Comparison of ENCODE assay signal across 8 cellular contexts in the genomic region with DNA sequence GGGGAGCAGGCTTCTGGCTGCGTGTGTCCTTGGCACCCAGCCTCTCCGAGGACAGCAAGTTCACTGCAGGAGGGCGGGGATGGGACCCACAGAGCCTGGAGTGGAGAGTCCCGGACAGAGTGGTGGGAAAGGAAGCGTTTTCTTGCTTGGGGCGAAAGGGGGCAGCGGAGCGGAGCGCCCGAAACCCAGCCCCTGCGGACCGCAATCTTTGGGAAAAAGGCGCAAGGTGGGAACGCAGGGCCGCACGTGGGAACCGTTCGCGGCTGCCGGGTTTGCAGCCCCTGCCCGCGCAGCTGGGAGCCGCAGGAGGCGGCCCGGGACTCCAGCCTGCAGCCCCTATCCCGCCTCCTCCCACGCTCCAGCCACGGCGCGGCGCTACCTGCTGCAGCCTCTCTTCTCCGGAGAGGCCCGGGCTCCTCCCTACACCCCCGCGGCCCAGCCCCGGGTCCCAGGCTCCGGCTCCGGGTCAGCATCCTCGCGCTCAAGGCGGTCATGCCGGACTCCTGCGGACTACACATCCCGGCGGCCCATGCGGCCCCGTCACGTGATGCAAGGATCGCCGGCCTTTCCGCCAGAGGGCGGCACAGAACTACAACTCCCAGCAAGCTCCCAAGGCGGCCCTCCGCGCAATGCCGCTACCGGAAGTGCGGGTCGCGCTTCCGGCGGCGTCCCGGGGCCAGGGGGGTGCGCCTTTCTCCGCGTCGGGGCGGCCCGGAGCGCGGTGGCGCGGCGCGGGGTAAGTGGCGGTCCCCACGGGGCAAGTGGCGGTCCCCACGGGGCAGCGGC. TPM values are rescaled to one million over a fixed set of nuclear protein-coding genes. Genes with fewer than 3 reads are reported as not detected.
A peak's percentile ranks its signal among the peaks of the same experiment; 100 is the strongest.
DNase-seq lines count a peak whose midpoint lies in the region; ATAC-seq and TF ChIP-seq lines count a peak whose summit lies in the region.

Gene NTHL1 (minus strand): TSS at position 505 of the 786 bp plus-strand sequence. CDS start 11 bp downstream, at position 494.
Gene TSC2 (plus strand): TSS at position 656 of the 786 bp plus-strand sequence. CDS start 631 bp downstream, outside the sequence.

- H3K4me3 ChIP-seq in DOHH2 (ENCODE audit: low read length) (peak within 1 kb of the TSS; percentile 96), KMS-11 (IDR thresholded peaks at IDR 0.05; ENCODE audit: insufficient read depth, low read depth, low read length) (peak within 1 kb of the TSS; percentile 49), fibroblast of lung (replicated peaks in 1 of 4; ENCODE audit: control extremely low read depth in 1 of 4, insufficient read depth in 1 of 4, low read depth in 3 of 4, low read length in 4 of 4) (peak within 1 kb of the TSS; percentile 68 to 90 (median 79))

- POLR2A ChIA-PET in naive thymus-derived CD8-positive, alpha-beta T cell (lab: Charles Lee), result interaction anchor here (0.6 to 2.5 kb wide), 15 partner anchors 9 to 158 kb away, joined by 3 to 36 read pairs (median 4); partner anchors contain the start of genes MLST8, PKD1, RPS2 and TBL3

- H3K27ac ChIP-seq in DOHH2 (ENCODE audit: low read depth, low read length) (no peak within 1 kb of the TSS), KMS-11 (peak within 1 kb of the TSS; percentile 4; the same call in 1 of the 2 replicates), fibroblast of lung (ENCODE audit: insufficient read depth, low read length) (peak within 1 kb of the TSS; percentile 19)

- TF ChIP-seq CTCF in DOHH2 (IDR thresholded peaks at IDR 0.05; ENCODE audit: low read depth, low read length, poor library complexity, severe bottlenecking) (no peak), KMS-11 (conservative IDR thresholded peaks at IDR 0.05; ENCODE audit: low read depth, low read length) (peak; percentile 55), fibroblast of lung (conservative IDR thresholded peaks at IDR 0.05 in 1 of 2, IDR thresholded peaks at IDR 0.05 in 1 of 2; ENCODE audit: low read depth in 1 of 2, low read length in 2 of 2) (peak; percentile 35 to 39)

- H2AFZ ChIP-seq in KMS-11 (ENCODE audit: low read depth) (peak within 1 kb of the TSS; percentile 81), fibroblast of lung (ENCODE audit: low read length) (peak within 1 kb of the TSS; percentile 43)

- peaks cover 28% of the 10 kb centered on the region for H3K79me2 ChIP-seq in DOHH2 (ENCODE audit: control insufficient read depth, low read length)
- peaks cover 18% of the 10 kb centered on the region; the same call in 1 of the 2 replicates for H3K79me2 ChIP-seq in KMS-11 (ENCODE audit: insufficient read depth, low read depth)
- peaks cover 13% of the 10 kb centered on the region for H3K79me2 ChIP-seq in fibroblast of lung (ENCODE audit: control insufficient read depth, insufficient read depth, low read length)

- intact Hi-C loops in activated T-helper 1 cell treated with anti-CD3 and anti-CD28 coated beads, Interleukin-12 subunit alpha, Interleukin-12 subunit beta, Interleukin-2, Interleukin-4 antibody, amounts not matched to agents 30 ng/mL and 10 ng/mL and 1 ng/mL, durations not matched to agents 14 hours and 24 hours and 36 hours (cut with micrococcal nuclease), result loop anchor here (1.0 to 10.0 kb wide), 8 partner anchors 24 to 623 kb away; partner anchors contain the start of genes MLST8, TRAF7, UQCC4 and ZNF598

- H3K9me3 ChIP-seq in DOHH2 (ENCODE audit: control insufficient read depth, insufficient read depth, low read length) (no peaks in the 10 kb centered on the region), fibroblast of lung (ENCODE audit: control insufficient read depth, insufficient read depth, low read depth, low read length) (no peaks in the 10 kb centered on the region)

- peak within 1 kb of the TSS; percentile 100 for H3K4me2 ChIP-seq in DOHH2 (ENCODE audit: low read length)
- H3K4me2 ChIP-seq in KMS-11, result peak within 1 kb of the TSS; percentile 78
- H3K4me2 ChIP-seq in fibroblast of lung (ENCODE audit: extremely low read depth, insufficient read depth, low read length), result peak within 1 kb of the TSS; percentile 99

- peak within 1 kb of the TSS; percentile 61 for H3K9ac ChIP-seq in KMS-11
- H3K9ac ChIP-seq in fibroblast of lung (ENCODE audit: insufficient read depth, low read length), result peak within 1 kb of the TSS; percentile 69

- H3K4me1 Mint-ChIP-seq in activated T-helper 1 cell treated with anti-CD3 and anti-CD28 coated beads, Interleukin-12 subunit alpha, Interleukin-12 subunit beta, Interleukin-2, Interleukin-4 antibody, amounts not matched to agents 30 ng/mL and 10 ng/mL and 1 ng/mL, durations not matched to agents 14 hours and 24 hours and 36 hours (ENCODE audit: low read depth), result peaks cover 21% of the 10 kb centered on the region
- peaks cover 9 to 30% (median 21%) of the 10 kb centered on the region in 4 donors for H3K4me1 Mint-ChIP-seq in naive thymus-derived CD8-positive, alpha-beta T cell

- H3K36me3 Mint-ChIP-seq in activated T-helper 1 cell treated with anti-CD3 and anti-CD28 coated beads, Interleukin-12 subunit alpha, Interleukin-12 subunit beta, Interleukin-2, Interleukin-4 antibody, amounts not matched to agents 30 ng/mL and 10 ng/mL and 1 ng/mL, durations not matched to agents 14 hours and 24 hours and 36 hours (ENCODE audit: low read depth), result peaks cover 12% of the 10 kb centered on the region
- H3K36me3 Mint-ChIP-seq in naive thymus-derived CD8-positive, alpha-beta T cell, result peaks cover 0 to 16% (median 0%) of the 10 kb centered on the region in 3 donors

- H3K9me3 Mint-ChIP-seq in activated T-helper 1 cell treated with anti-CD3 and anti-CD28 coated beads, Interleukin-12 subunit alpha, Interleukin-12 subunit beta, Interleukin-2, Interleukin-4 antibody, amounts not matched to agents 30 ng/mL and 10 ng/mL and 1 ng/mL, durations not matched to agents 14 hours and 24 hours and 36 hours, result no peaks in the 10 kb centered on the region
- H3K9me3 Mint-ChIP-seq in naive thymus-derived CD8-positive, alpha-beta T cell, result no peaks in the 10 kb centered on the region

- H3K27me3 Mint-ChIP-seq in activated T-helper 1 cell treated with anti-CD3 and anti-CD28 coated beads, Interleukin-12 subunit alpha, Interleukin-12 subunit beta, Interleukin-2, Interleukin-4 antibody, amounts not matched to agents 30 ng/mL and 10 ng/mL and 1 ng/mL, durations not matched to agents 14 hours and 24 hours and 36 hours (ENCODE audit: insufficient read depth), result no peaks in the 10 kb centered on the region
- H3K27me3 Mint-ChIP-seq in naive thymus-derived CD8-positive, alpha-beta T cell, result no peaks in the 10 kb centered on the region

- no peaks in the 10 kb centered on the region for H3K9me2 ChIP-seq in DOHH2 (replicated peaks; ENCODE audit: control insufficient read depth, low read length)

- peaks cover 15% of the 10 kb centered on the region for H3K36me3 ChIP-seq in DOHH2 (ENCODE audit: control insufficient read depth, low read length)
- H3K36me3 ChIP-seq in KMS-11 (ENCODE audit: insufficient read depth), result peaks cover 4% of the 10 kb centered on the region; the same call in 1 of the 2 replicates
- H3K36me3 ChIP-seq in fibroblast of lung (ENCODE audit: control insufficient read depth, insufficient read depth, low read length), result no peaks in the 10 kb centered on the region

- peak within 1 kb of the TSS; percentile 93 for H3K4me3 Mint-ChIP-seq in activated T-helper 1 cell treated with anti-CD3 and anti-CD28 coated beads, Interleukin-12 subunit alpha, Interleukin-12 subunit beta, Interleukin-2, Interleukin-4 antibody, amounts not matched to agents 30 ng/mL and 10 ng/mL and 1 ng/mL, durations not matched to agents 14 hours and 24 hours and 36 hours
- H3K4me3 Mint-ChIP-seq in naive thymus-derived CD8-positive, alpha-beta T cell, result peak within 1 kb of the TSS; percentile 85 to 96 (median 93)

- H3K27me3 ChIP-seq in DOHH2 (ENCODE audit: control insufficient read depth, low read length) (no peaks in the 10 kb centered on the region), KMS-11 (ENCODE audit: insufficient read depth, low read depth) (no peaks in the 10 kb centered on the region), fibroblast of lung (ENCODE audit: control insufficient read depth, insufficient read depth, low read length) (no peaks in the 10 kb centered on the region)

- H4K20me1 ChIP-seq in DOHH2 (ENCODE audit: control insufficient read depth, insufficient read depth, low read depth, low read length) (no peaks in the 10 kb centered on the region), KMS-11 (ENCODE audit: insufficient read depth) (no peaks in the 10 kb centered on the region), fibroblast of lung (ENCODE audit: control insufficient read depth, extremely low read depth, insufficient read depth, low read length) (no peaks in the 10 kb centered on the region)

- peak; percentile 85 for ATAC-seq in GM21737 (IDR thresholded peaks at IDR 0.05; ENCODE audit: unreplicated experiment)
- ATAC-seq in naive thymus-derived CD8-positive, alpha-beta T cell, result peak; percentile 92 to 97

- peak within 1 kb of the TSS; percentile 83 for H3K27ac Mint-ChIP-seq in activated T-helper 1 cell treated with anti-CD3 and anti-CD28 coated beads, Interleukin-12 subunit alpha, Interleukin-12 subunit beta, Interleukin-2, Interleukin-4 antibody, amounts not matched to agents 30 ng/mL and 10 ng/mL and 1 ng/mL, durations not matched to agents 14 hours and 24 hours and 36 hours
- H3K27ac Mint-ChIP-seq in naive thymus-derived CD8-positive, alpha-beta T cell, result peak within 1 kb of the TSS; percentile 41 to 91 (median 78)

- DNase-seq in RKO (ENCODE audit: low spot score) (peak; percentile 97), fibroblast of lung (ENCODE audit: low read depth in 2 of 2) (peak; percentile 94 to 96)
- DNase-seq in activated T-helper 1 cell treated with anti-CD3 and anti-CD28 coated beads, Interleukin-12 subunit alpha, Interleukin-12 subunit beta, Interleukin-2, Interleukin-4 antibody, amounts not matched to agents 30 ng/mL and 10 ng/mL and 1 ng/mL, durations not matched to agents 14 hours and 24 hours and 36 hours (ENCODE audit: low spot score), result peak; percentile 95
- DNase-seq in naive thymus-derived CD8-positive, alpha-beta T cell, result peak; percentile 83 to 95 (median 89)
- DNase-seq in stimulated activated naive CD4-positive, alpha-beta T cell (lab: John Stamatoyannopoulos, UW), result peak; percentile 79 to 90 (median 85)

- H3F3A ChIP-seq in DOHH2 (ENCODE audit: control insufficient read depth, insufficient read depth), result no peaks in the 10 kb centered on the region

- H3K4me1 ChIP-seq in DOHH2 (ENCODE audit: control insufficient read depth, low read length) (peaks cover 30% of the 10 kb centered on the region), KMS-11 (ENCODE audit: low read depth, poor library complexity, severe bottlenecking) (peaks cover 35% of the 10 kb centered on the region), fibroblast of lung (ENCODE audit: control insufficient read depth, extremely low read depth, insufficient read depth, low read length) (peaks cover 6% of the 10 kb centered on the region)

RNA-seq across cellular contexts. Expression of gene NTHL1, which starts in this region (rescaled TPM):
- 50.0 and 52.7 TPM in 2 replicates for total RNA-seq in activated T-helper 1 cell treated with anti-CD3 and anti-CD28 coated beads, Interleukin-12 subunit alpha, Interleukin-12 subunit beta, Interleukin-2, Interleukin-4 antibody, amounts not matched to agents 30 ng/mL and 10 ng/mL and 1 ng/mL, durations not matched to agents 14 hours and 24 hours and 36 hours
- total RNA-seq in fibroblast of lung, result 34.7 and 44.4 TPM in 2 replicates
- 8.4 and 9.2 TPM in 2 replicates for polyA plus RNA-seq in fibroblast of lung
- polyA plus RNA-seq in fibroblast of lung (2012), result 17.4 and 19.0 TPM in 2 replicates
- 5.2 and 9.7 TPM in 2 replicates for polyA minus RNA-seq in fibroblast of lung (ENCODE audit: low replicate concordance)
- total RNA-seq in naive thymus-derived CD8-positive, alpha-beta T cell, result 10 to 100 TPM in 1 of 2 experiments, 1 to 10 TPM in 1; 9.1 to 13.1 TPM
- polyA plus RNA-seq in naive thymus-derived CD8-positive, alpha-beta T cell, result 10 to 100 TPM; 13.1 to 20.0 (median 16.6) TPM

RNA-seq across cellular contexts. Expression of gene TSC2, which starts in this region (rescaled TPM):
- total RNA-seq in activated T-helper 1 cell treated with anti-CD3 and anti-CD28 coated beads, Interleukin-12 subunit alpha, Interleukin-12 subunit beta, Interleukin-2, Interleukin-4 antibody, amounts not matched to agents 30 ng/mL and 10 ng/mL and 1 ng/mL, durations not matched to agents 14 hours and 24 hours and 36 hours, result 96.4 and 111 TPM in 2 replicates
- 35.7 and 46.6 TPM in 2 replicates for total RNA-seq in fibroblast of lung
- polyA plus RNA-seq in fibroblast of lung, result 24.5 and 39.6 TPM in 2 replicates
- polyA plus RNA-seq in fibroblast of lung (2012), result 52.2 and 55.8 TPM in 2 replicates
- 242 and 267 TPM in 2 replicates for polyA minus RNA-seq in fibroblast of lung (ENCODE audit: low replicate concordance)
- total RNA-seq in naive thymus-derived CD8-positive, alpha-beta T cell, result 100 to 1,000 TPM; 145 to 162 TPM
- polyA plus RNA-seq in naive thymus-derived CD8-positive, alpha-beta T cell, result 10 to 100 TPM; 23.5 to 42.0 (median 27.2) TPM
